Comparison of ENCODE assay signal across 9 cellular contexts in the genomic region with DNA sequence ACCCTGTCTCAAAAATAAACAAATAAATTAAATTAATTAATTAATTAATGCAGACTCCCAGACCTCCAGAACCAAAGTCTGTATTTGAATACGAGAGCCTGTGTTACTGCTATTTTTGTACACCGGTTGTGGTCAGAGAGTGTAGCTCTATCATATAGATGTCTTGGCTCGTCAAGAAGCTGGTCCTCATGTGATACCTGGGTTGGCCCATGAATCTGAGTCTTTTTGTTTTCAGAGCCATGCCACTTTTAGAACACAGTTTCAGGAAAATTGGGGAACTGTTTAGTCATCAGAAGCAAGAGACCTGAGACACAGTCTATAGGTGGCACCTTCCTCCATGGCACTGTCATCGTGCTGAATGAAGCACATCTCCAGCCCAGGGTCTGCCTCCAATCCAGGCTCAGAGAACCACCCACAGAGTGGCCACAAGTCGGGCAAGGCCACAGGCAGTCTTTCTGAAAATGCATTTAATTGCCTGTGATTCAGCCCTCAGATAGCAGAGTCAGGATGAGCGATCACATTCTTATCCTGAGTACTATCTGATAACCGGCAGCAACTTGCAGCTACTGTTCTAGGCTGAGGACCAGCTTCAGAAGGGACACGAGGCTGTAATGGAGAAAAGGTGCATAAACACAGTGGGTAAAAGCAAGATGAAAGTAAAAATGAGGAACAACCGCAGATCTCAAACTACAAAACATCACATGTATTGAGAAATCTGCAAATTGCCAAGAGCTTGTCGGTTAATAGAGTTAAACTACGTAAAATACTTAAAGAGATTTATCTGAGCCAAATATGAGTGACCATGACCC. TPM values are rescaled to one million over a fixed set of nuclear protein-coding genes. Genes with fewer than 3 reads are reported as not detected.
DNase-seq lines count a peak whose midpoint lies in the region; ATAC-seq and TF ChIP-seq lines count a peak whose summit lies in the region.
"Had no signal": no experiment of that assay in that cellular context is flagged by ENCODE, and none has a peak within 500 bp of the region (broad histone marks: within the 10 kb centered on the region; RNA-seq: fewer than 3 reads in every experiment).

No MANE protein-coding gene starts in this region.

- DNase-seq in GF-D8 (lab: John Stamatoyannopoulos, UW) (peak; percentile 40), NCI-H226 (peak; percentile 77), NCI-H2107 (lab: John Stamatoyannopoulos, UW) (no peak)
- peak; percentile 21 for DNase-seq in activated naive CD8-positive, alpha-beta T cell treated with anti-CD3 and anti-CD28 coated beads for 36 hours
- no peak for DNase-seq in natural killer cell treated with Interleukin-12 subunit alpha and Interleukin-12 subunit beta and Interleukin-15 and Interleukin-18, amount 100 ng/mL, for 72 hours (ENCODE audit: low spot score)
- no peak for DNase-seq in CD4-positive, alpha-beta T cell
- DNase-seq: WERI-Rb-1 had no signal

- intact Hi-C loops in CD4-positive, alpha-beta T cell (cut with DNase I, micrococcal nuclease), result no loop called here

- no peak for TF ChIP-seq CTCF in CD4-positive, alpha-beta T cell (IDR thresholded peaks at IDR 0.05)

- no peaks in the 10 kb centered on the region for H3K9me3 ChIP-seq in CD4-positive, alpha-beta T cell (ENCODE audit: control insufficient read depth, low read length)

- peak overlapping the region; percentile 95 for H3K27ac Mint-ChIP-seq in activated naive CD8-positive, alpha-beta T cell treated with anti-CD3 and anti-CD28 coated beads for 36 hours
- peak overlapping the region; percentile 89 to 98 for H3K27ac Mint-ChIP-seq in natural killer cell treated with Interleukin-12 subunit alpha and Interleukin-12 subunit beta and Interleukin-15 and Interleukin-18, amount 100 ng/mL, for 72 hours
- no peak overlapping the region for H3K27ac Mint-ChIP-seq in CD4-positive, alpha-beta T cell

- H3K4me3 Mint-ChIP-seq in activated naive CD8-positive, alpha-beta T cell treated with anti-CD3 and anti-CD28 coated beads for 36 hours, result no peak overlapping the region
- peak overlapping the region; percentile 60 for H3K4me3 Mint-ChIP-seq in natural killer cell treated with Interleukin-12 subunit alpha and Interleukin-12 subunit beta and Interleukin-15 and Interleukin-18, amount 100 ng/mL, for 72 hours
- H3K4me3 Mint-ChIP-seq in CD4-positive, alpha-beta T cell, result no peak overlapping the region

- CTCF ChIA-PET in CD4-positive, alpha-beta T cell (lab: Charles Lee), result no interaction called here

- H3K4me1 Mint-ChIP-seq in activated naive CD8-positive, alpha-beta T cell treated with anti-CD3 and anti-CD28 coated beads for 36 hours, result peaks cover 39% of the 10 kb centered on the region
- H3K4me1 Mint-ChIP-seq in natural killer cell treated with Interleukin-12 subunit alpha and Interleukin-12 subunit beta and Interleukin-15 and Interleukin-18, amount 100 ng/mL, for 72 hours (ENCODE audit: low read depth in 2 of 2), result peaks cover 33 to 40% of the 10 kb centered on the region in 2 donors
- peaks cover 12% of the 10 kb centered on the region for H3K4me1 Mint-ChIP-seq in CD4-positive, alpha-beta T cell (ENCODE audit: low read depth)

- peak in 1 of 2 donors; percentile 21 for ATAC-seq in natural killer cell treated with Interleukin-12 subunit alpha and Interleukin-12 subunit beta and Interleukin-15 and Interleukin-18, amount 100 ng/mL, for 72 hours
- ATAC-seq in HG03108 (IDR thresholded peaks at IDR 0.05; ENCODE audit: unreplicated experiment) (no peak), HG02798 (IDR thresholded peaks at IDR 0.05; ENCODE audit: poor library complexity, unreplicated experiment) (no peak)
- ATAC-seq in CD4-positive, alpha-beta T cell (ENCODE audit: poor library complexity), result no peak

- peaks cover 15% of the 10 kb centered on the region for H3K36me3 Mint-ChIP-seq in activated naive CD8-positive, alpha-beta T cell treated with anti-CD3 and anti-CD28 coated beads for 36 hours
- H3K36me3 Mint-ChIP-seq in natural killer cell treated with Interleukin-12 subunit alpha and Interleukin-12 subunit beta and Interleukin-15 and Interleukin-18, amount 100 ng/mL, for 72 hours, result peaks cover 6% of the 10 kb centered on the region
- H3K36me3 Mint-ChIP-seq in CD4-positive, alpha-beta T cell (ENCODE audit: low read depth), result no peaks in the 10 kb centered on the region

- no peaks in the 10 kb centered on the region for H3K27me3 Mint-ChIP-seq in activated naive CD8-positive, alpha-beta T cell treated with anti-CD3 and anti-CD28 coated beads for 36 hours
- peaks cover 0 to 5% of the 10 kb centered on the region in 2 donors for H3K27me3 Mint-ChIP-seq in natural killer cell treated with Interleukin-12 subunit alpha and Interleukin-12 subunit beta and Interleukin-15 and Interleukin-18, amount 100 ng/mL, for 72 hours
- peaks cover 5% of the 10 kb centered on the region for H3K27me3 Mint-ChIP-seq in CD4-positive, alpha-beta T cell

- peaks cover 10% of the 10 kb centered on the region for H3K9me3 Mint-ChIP-seq in activated naive CD8-positive, alpha-beta T cell treated with anti-CD3 and anti-CD28 coated beads for 36 hours
- no peaks in the 10 kb centered on the region for H3K9me3 Mint-ChIP-seq in natural killer cell treated with Interleukin-12 subunit alpha and Interleukin-12 subunit beta and Interleukin-15 and Interleukin-18, amount 100 ng/mL, for 72 hours
- H3K9me3 Mint-ChIP-seq in CD4-positive, alpha-beta T cell, result peaks cover 6% of the 10 kb centered on the region

- H3K27me3 ChIP-seq in CD4-positive, alpha-beta T cell (ENCODE audit: control insufficient read depth, insufficient read depth, low read length), result no peaks in the 10 kb centered on the region

- H3K27ac ChIP-seq in CD4-positive, alpha-beta T cell (ENCODE audit: low read depth, low read length), result no peak overlapping the region
- H3K27ac ChIP-seq: WERI-Rb-1 had no signal

- POLR2A ChIA-PET in CD4-positive, alpha-beta T cell (lab: Charles Lee), result interaction anchor here (0.8 to 4.2 kb wide), 2 partner anchors 15 to 126 kb away, joined by 3 to 42 read pairs; a partner anchor contains a TSS

RNA-seq across cellular contexts. Expression of a gene that starts 14.2 kb away (rescaled TPM):
- total RNA-seq in activated naive CD8-positive, alpha-beta T cell treated with anti-CD3 and anti-CD28 coated beads for 36 hours, result 10 to 100 TPM; 64.5 to 65.5 TPM
- 10 to 100 TPM; 65.5 to 72.6 TPM for total RNA-seq in natural killer cell treated with Interleukin-12 subunit alpha and Interleukin-12 subunit beta and Interleukin-15 and Interleukin-18, amount 100 ng/mL, for 72 hours
- 100 to 1,000 TPM; 152 to 153 TPM for total RNA-seq in CD4-positive, alpha-beta T cell

Comparison
In these comparisons a context has a peak if more than half of its experiments do, and no peak if none do; other contexts are left out.
1. DNase-seq: peak in GF-D8 (single experiment), NCI-H226 (single experiment) and activated naive CD8-positive, alpha-beta T cell treated with anti-CD3 and anti-CD28 coated beads for 36 hours (single experiment); none in natural killer cell treated with Interleukin-12 subunit alpha and Interleukin-12 subunit beta and Interleukin-15 and Interleukin-18, amount 100 ng/mL, for 72 hours (single experiment), CD4-positive, alpha-beta T cell (0 of 10) and NCI-H2107 (single experiment).